ENCODE assay signal across 21 cellular contexts in the genomic region with DNA sequence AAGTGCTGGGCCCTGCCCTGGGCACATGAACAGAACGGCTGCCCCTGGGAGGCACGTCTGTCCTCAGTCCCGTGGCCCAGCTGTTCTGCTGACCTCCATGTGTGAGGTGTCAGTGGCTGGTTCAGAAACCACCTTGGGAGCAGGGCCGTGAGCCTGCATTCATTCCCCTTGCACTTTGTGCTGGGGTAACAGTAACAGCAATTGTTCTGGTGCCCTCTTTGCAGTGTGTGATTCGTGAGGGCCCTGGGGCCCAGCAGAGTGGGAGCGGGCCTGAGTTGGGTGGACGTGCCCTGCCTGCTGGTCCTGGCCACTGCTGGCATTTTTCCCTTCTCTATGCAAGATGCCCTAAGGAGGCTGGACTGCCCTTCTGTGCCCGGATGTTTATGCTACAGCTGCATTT. TPM values are rescaled to one million over a fixed set of nuclear protein-coding genes. Genes with fewer than 3 reads are reported as not detected.
"Had no signal": no experiment of that assay in that cellular context is flagged by ENCODE, and none has a peak within 500 bp of the region (broad histone marks: within the 10 kb centered on the region; RNA-seq: fewer than 3 reads in every experiment).

No MANE protein-coding gene starts in this region.

- H3K27ac ChIP-seq: ascending aorta, coronary artery, esophagus squamous epithelium, heart left ventricle, neutrophil, psoas muscle, skin epidermis, tibial nerve had no signal

- H3K36me3 ChIP-seq: neutrophil had no signal

- H3K4me1 ChIP-seq: esophagus squamous epithelium, psoas muscle had no signal

- H3K27me3 ChIP-seq: ascending aorta, esophagus squamous epithelium, heart left ventricle, neutrophil, pancreas, tibial nerve had no signal

- H3K4me3 ChIP-seq: ascending aorta, coronary artery, esophagus squamous epithelium, heart left ventricle, pancreas, psoas muscle, skin epidermis, tibial nerve had no signal

- FAIRE-seq: islet of Langerhans, pancreas had no signal

- ATAC-seq: left cardiac atrium had no signal

- H3K9me3 ChIP-seq: ascending aorta, esophagus squamous epithelium, heart left ventricle, neutrophil, pancreas, psoas muscle, tibial nerve had no signal

- DNase-seq: activated CD4-positive, alpha-beta T cell treated with anti-CD3 and anti-CD28 coated beads, Interleukin-2, amount 10 ng/mL, durations not matched to agents 7 days and 5 days; activated CD4-positive, CD25-positive, alpha-beta regulatory T cell treated with anti-CD3 and anti-CD28 coated beads, Interleukin-2, amount 50 U/mL, for 72 hours; activated CD8-positive, alpha-beta memory T cell treated with anti-CD3 and anti-CD28 coated beads, Interleukin-2, amount 10 ng/mL, durations not matched to agents 7 days and 5 days; activated gamma-delta T cell treated with Interleukin-2 at 50 U/mL for 16 hours; cerebellar nuclear complex; endodermal cell; esophagus squamous epithelium; heart left ventricle; left cardiac atrium; pancreas; psoas muscle; right cardiac atrium; WERI-Rb-1 had no signal

RNA-seq across cellular contexts. Expression of a gene that starts 50.4 kb away (rescaled TPM):
- total RNA-seq: activated CD4-positive, alpha-beta T cell treated with anti-CD3 and anti-CD28 coated beads, Interleukin-2, amount 10 ng/mL, durations not matched to agents 7 days and 5 days; activated CD8-positive, alpha-beta memory T cell treated with anti-CD3 and anti-CD28 coated beads, Interleukin-2, amount 10 ng/mL, durations not matched to agents 7 days and 5 days; activated CD8-positive, alpha-beta T cell treated with anti-CD3 and anti-CD28 coated beads for 36 hours; natural killer cell treated with Interleukin-12 subunit alpha and Interleukin-12 subunit beta and Interleukin-15 and Interleukin-18, amount 100 ng/mL, for 72 hours had no signal
